ENCODE assay signal across 2 cellular contexts in genomic region chr10:128776617-128777016, GRCh38.
A peak's percentile ranks its signal among the peaks of the same experiment; 100 is the strongest.
TF ChIP-seq lines count a peak whose summit lies in the region.

No MANE protein-coding gene starts in this region.

TF ChIP-seq in H1, 55 proteins besides CTCF, POLR2A, EP300 and RAD21:
- TF ChIP-seq POLR2AphosphoS5 (IDR thresholded peaks at IDR 0.05; ENCODE audit: low read depth, low read length) (no peak), CEBPB (IDR thresholded peaks at IDR 0.05; ENCODE audit: low read depth, low read length) (0 out of 2 replicates have a peak, but pooled peaks have one; percentile 36)

TF ChIP-seq in GM12891, 5 proteins besides CTCF, POLR2A, EP300 and RAD21:
- TF ChIP-seq SPI1 (IDR thresholded peaks at IDR 0.05; ENCODE audit: low read depth, low read length) (no peak), POU2F2 (IDR thresholded peaks at IDR 0.05; ENCODE audit: low read depth, low read length) (no peak), PAX5 (IDR thresholded peaks at IDR 0.05; ENCODE audit: insufficient read depth, low read length, severe bottlenecking) (no peak), POLR2AphosphoS5 (IDR thresholded peaks at IDR 0.05; ENCODE audit: low read depth, low read length) (no peak), TAF1 (IDR thresholded peaks at IDR 0.05; ENCODE audit: low read depth, low read length) (no peak)
